In genomic region chr21:35226960-35227741, GRCh38 we compare ENCODE assay signal across 1 cellular context.
TF ChIP-seq lines count a peak whose summit lies in the region.

No MANE protein-coding gene starts in this region.

TF ChIP-seq in GM23338, 12 proteins besides CTCF, POLR2A, EP300 and RAD21 (continued from another document):
- TF ChIP-seq, protein P1, sequence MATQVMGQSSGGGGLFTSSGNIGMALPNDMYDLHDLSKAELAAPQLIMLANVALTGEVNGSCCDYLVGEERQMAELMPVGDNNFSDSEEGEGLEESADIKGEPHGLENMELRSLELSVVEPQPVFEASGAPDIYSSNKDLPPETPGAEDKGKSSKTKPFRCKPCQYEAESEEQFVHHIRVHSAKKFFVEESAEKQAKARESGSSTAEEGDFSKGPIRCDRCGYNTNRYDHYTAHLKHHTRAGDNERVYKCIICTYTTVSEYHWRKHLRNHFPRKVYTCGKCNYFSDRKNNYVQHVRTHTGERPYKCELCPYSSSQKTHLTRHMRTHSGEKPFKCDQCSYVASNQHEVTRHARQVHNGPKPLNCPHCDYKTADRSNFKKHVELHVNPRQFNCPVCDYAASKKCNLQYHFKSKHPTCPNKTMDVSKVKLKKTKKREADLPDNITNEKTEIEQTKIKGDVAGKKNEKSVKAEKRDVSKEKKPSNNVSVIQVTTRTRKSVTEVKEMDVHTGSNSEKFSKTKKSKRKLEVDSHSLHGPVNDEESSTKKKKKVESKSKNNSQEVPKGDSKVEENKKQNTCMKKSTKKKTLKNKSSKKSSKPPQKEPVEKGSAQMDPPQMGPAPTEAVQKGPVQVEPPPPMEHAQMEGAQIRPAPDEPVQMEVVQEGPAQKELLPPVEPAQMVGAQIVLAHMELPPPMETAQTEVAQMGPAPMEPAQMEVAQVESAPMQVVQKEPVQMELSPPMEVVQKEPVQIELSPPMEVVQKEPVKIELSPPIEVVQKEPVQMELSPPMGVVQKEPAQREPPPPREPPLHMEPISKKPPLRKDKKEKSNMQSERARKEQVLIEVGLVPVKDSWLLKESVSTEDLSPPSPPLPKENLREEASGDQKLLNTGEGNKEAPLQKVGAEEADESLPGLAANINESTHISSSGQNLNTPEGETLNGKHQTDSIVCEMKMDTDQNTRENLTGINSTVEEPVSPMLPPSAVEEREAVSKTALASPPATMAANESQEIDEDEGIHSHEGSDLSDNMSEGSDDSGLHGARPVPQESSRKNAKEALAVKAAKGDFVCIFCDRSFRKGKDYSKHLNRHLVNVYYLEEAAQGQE (IDR thresholded peaks at IDR 0.05; ENCODE audit: unreplicated experiment) = no peak
- TF ChIP-seq STAT1 (IDR thresholded peaks at IDR 0.05; ENCODE audit: unreplicated experiment) (no peak), ZNF114 (CRISPR knock-in tag; IDR thresholded peaks at IDR 0.05) (no peak), ZNF331 (CRISPR knock-in tag; IDR thresholded peaks at IDR 0.05; ENCODE audit: low read depth) (no peak)
